ENCODE assay signal across 33 cellular contexts in genomic region chr4:7922466-7922865, GRCh38.
"Had no signal": no experiment of that assay in that cellular context is flagged by ENCODE, and none has a peak within 500 bp of the region (broad histone marks: within the 10 kb centered on the region; RNA-seq: fewer than 3 reads in every experiment).

No MANE protein-coding gene starts in this region.

- H3K4me3 Mint-ChIP-seq: activated B cell treated with CpG ODN at 0.5 μM for 24 hours; activated CD4-positive, alpha-beta memory T cell treated with anti-CD3 and anti-CD28 coated beads for 36 hours; activated naive CD4-positive, alpha-beta T cell treated with anti-CD3 and anti-CD28 coated beads, Interleukin-2, amount 50 U/mL, for 24 hours; activated T-cell treated with anti-CD3 and anti-CD28 coated beads, Interleukin-2, amount 50 U/mL, for 4 hours; activated T-helper 1 cell treated with anti-CD3 and anti-CD28 coated beads, Interleukin-12 subunit alpha, Interleukin-12 subunit beta, Interleukin-2, Interleukin-4 antibody, amounts not matched to agents 30 ng/mL and 10 ng/mL and 1 ng/mL, durations not matched to agents 14 hours and 24 hours and 36 hours had no signal

- H3K27me3 ChIP-seq: brain microvascular endothelial cell had no signal

- H3K4me2 ChIP-seq: KMS-11 had no signal

- H3K4me1 Mint-ChIP-seq: activated B cell treated with CpG ODN at 0.5 μM for 24 hours had no signal

- H3K27ac Mint-ChIP-seq: activated B cell treated with CpG ODN at 0.5 μM for 24 hours; activated CD4-positive, alpha-beta memory T cell treated with anti-CD3 and anti-CD28 coated beads for 36 hours; activated naive CD4-positive, alpha-beta T cell treated with anti-CD3 and anti-CD28 coated beads, Interleukin-2, amount 50 U/mL, for 24 hours; activated T-helper 1 cell treated with anti-CD3 and anti-CD28 coated beads, Interleukin-12 subunit alpha, Interleukin-12 subunit beta, Interleukin-2, Interleukin-4 antibody, amounts not matched to agents 30 ng/mL and 10 ng/mL and 1 ng/mL, durations not matched to agents 14 hours and 24 hours and 36 hours had no signal

- H3K36me3 Mint-ChIP-seq: activated CD4-positive, alpha-beta memory T cell treated with anti-CD3 and anti-CD28 coated beads for 36 hours; activated naive CD4-positive, alpha-beta T cell treated with anti-CD3 and anti-CD28 coated beads, Interleukin-2, amount 50 U/mL, for 24 hours had no signal

- H3K27ac ChIP-seq: brain microvascular endothelial cell, KMS-11, VCaP had no signal

- DNase-seq: activated B cell treated with CpG ODN at 0.5 μM for 24 hours; activated CD4-positive, alpha-beta memory T cell treated with anti-CD3 and anti-CD28 coated beads for 36 hours; activated CD4-positive, alpha-beta T cell treated with anti-CD3 and anti-CD28 coated beads for 4 hours; activated CD4-positive, alpha-beta T cell treated with anti-CD3 and anti-CD28 coated beads, Interleukin-2, amount 50 U/mL, for 1 hour; activated CD4-positive, CD25-positive, alpha-beta regulatory T cell treated with anti-CD3 and anti-CD28 coated beads, Interleukin-2, amount 50 U/mL, for 72 hours; activated CD8-positive, alpha-beta memory T cell treated with anti-CD3 and anti-CD28 coated beads, Interleukin-2, amount 50 U/mL, for 4 hours; activated gamma-delta T cell; activated naive CD4-positive, alpha-beta T cell treated with Interleukin-2 at 50 U/mL for 16 hours; activated T-cell treated with anti-CD3 and anti-CD28 coated beads for 4 hours; activated T-cell treated with anti-CD3 and anti-CD28 coated beads, Interleukin-2, amount 50 U/mL, for 4 hours; anterior cingulate cortex; brain microvascular endothelial cell; central memory CD4-positive, alpha-beta T cell; MM.1S; MV-4-11; NCI-H1092; NCI-H1436 treated with DMSO at 0.1 percent for 48 hours; NCI-H1694 treated with DMSO at 0.1 percent for 48 hours; NCI-H2029; NCI-H345; NCI-H526; NCI-H748 treated with DMSO at 0.1 percent for 48 hours; NK-92 treated with Interleukin-12 subunit alpha and Interleukin-12 subunit beta, amount 100 ng/mL, for 24 hours; PC-3; Right ventricle myocardium superior; SW 1271; T-helper 1 cell; T-helper 2 cell; T-helper 9 cell had no signal

- ATAC-seq: activated T-cell treated with anti-CD3 and anti-CD28 coated beads, Interleukin-2, amount 50 U/mL, for 4 hours; PC-3 had no signal

- H3K9me3 Mint-ChIP-seq: activated B cell treated with CpG ODN at 0.5 μM for 24 hours; activated CD4-positive, alpha-beta memory T cell treated with anti-CD3 and anti-CD28 coated beads for 36 hours; activated naive CD4-positive, alpha-beta T cell treated with anti-CD3 and anti-CD28 coated beads, Interleukin-2, amount 50 U/mL, for 24 hours; activated T-helper 1 cell treated with anti-CD3 and anti-CD28 coated beads, Interleukin-12 subunit alpha, Interleukin-12 subunit beta, Interleukin-2, Interleukin-4 antibody, amounts not matched to agents 30 ng/mL and 10 ng/mL and 1 ng/mL, durations not matched to agents 14 hours and 24 hours and 36 hours had no signal

- H3K27me3 Mint-ChIP-seq: activated B cell treated with CpG ODN at 0.5 μM for 24 hours; activated CD4-positive, alpha-beta memory T cell treated with anti-CD3 and anti-CD28 coated beads for 36 hours; activated naive CD4-positive, alpha-beta T cell treated with anti-CD3 and anti-CD28 coated beads, Interleukin-2, amount 50 U/mL, for 24 hours had no signal
